8 cellular contexts compared by ENCODE assay signal in genomic region chr20:64055893-64056638, GRCh38. TPM values are rescaled to one million over a fixed set of nuclear protein-coding genes. Genes with fewer than 3 reads are reported as not detected.
DNase-seq lines count a peak whose midpoint lies in the region; ATAC-seq and TF ChIP-seq lines count a peak whose summit lies in the region.
"Had no signal": no experiment of that assay in that cellular context is flagged by ENCODE, and none has a peak within 500 bp of the region (broad histone marks: within the 10 kb centered on the region; RNA-seq: fewer than 3 reads in every experiment).

No MANE protein-coding gene starts in this region.

- H3K4me1 ChIP-seq in OCI-LY3 (ENCODE audit: low read length), result peaks cover 43% of the 10 kb centered on the region
- peaks cover 0 to 40% (median 2%) of the 10 kb centered on the region in 4 donors for H3K4me1 ChIP-seq in tibial nerve
- H3K4me1 ChIP-seq: breast epithelium had no signal

- H3K79me2 ChIP-seq in OCI-LY3 (ENCODE audit: low read length), result no peaks in the 10 kb centered on the region

- ATAC-seq in left cardiac atrium, result peak; percentile 10 to 22
- ATAC-seq in effector memory CD8-positive, alpha-beta T cell (replicated peaks), result no peak

- H3K36me3 Mint-ChIP-seq in effector memory CD8-positive, alpha-beta T cell (ENCODE audit: insufficient read depth), result peaks cover 4% of the 10 kb centered on the region
- H3K36me3 Mint-ChIP-seq in glutamatergic neuron (ENCODE audit: unreplicated experiment), result no peaks in the 10 kb centered on the region

- DNase-seq in left cardiac atrium (peak; percentile 85), tibial nerve (ENCODE audit: low spot score in 2 of 2) (no peak), glutamatergic neuron (no peak)
- no peak for DNase-seq in effector memory CD8-positive, alpha-beta T cell
- DNase-seq: activated CD4-positive, alpha-beta T cell treated with anti-CD3 and anti-CD28 coated beads, Interleukin-2, amount 10 ng/mL, durations not matched to agents 24 days and 14 days; substantia nigra had no signal

- intact Hi-C loops in left cardiac atrium (cut with DNase I), result loop anchor here in 1 of 2 donors (5.0 kb wide), 1 partner anchor 74 kb away; the partner anchor contains the start of gene PRPF6

- H3K4me3 ChIP-seq in OCI-LY3 (ENCODE audit: low read length) (no peak overlapping the region), tibial nerve (no peak overlapping the region)

- no peak overlapping the region for H3K27ac Mint-ChIP-seq in effector memory CD8-positive, alpha-beta T cell
- no peak overlapping the region for H3K27ac Mint-ChIP-seq in glutamatergic neuron (ENCODE audit: unreplicated experiment)

- no peak overlapping the region for H3K4me3 Mint-ChIP-seq in effector memory CD8-positive, alpha-beta T cell
- H3K4me3 Mint-ChIP-seq in glutamatergic neuron (ENCODE audit: unreplicated experiment), result no peak overlapping the region

- TF ChIP-seq EP300 in tibial nerve (IDR thresholded peaks at IDR 0.05), result peak in 1 of 2 donors; percentile 25

- H3K4me1 Mint-ChIP-seq in effector memory CD8-positive, alpha-beta T cell (ENCODE audit: low read depth in 2 of 2), result peaks cover 10 to 18% of the 10 kb centered on the region in 2 donors
- peaks cover 6% of the 10 kb centered on the region for H3K4me1 Mint-ChIP-seq in glutamatergic neuron (ENCODE audit: low read depth, unreplicated experiment)

- no peaks in the 10 kb centered on the region for H3K9me3 ChIP-seq in OCI-LY3 (ENCODE audit: insufficient read depth, low read length)
- H3K9me3 ChIP-seq in tibial nerve, result no peaks in the 10 kb centered on the region
- H3K9me3 ChIP-seq: breast epithelium had no signal

- TF ChIP-seq POLR2A in tibial nerve (IDR thresholded peaks at IDR 0.05), result no peak

- no peaks in the 10 kb centered on the region for H3K9me3 Mint-ChIP-seq in effector memory CD8-positive, alpha-beta T cell
- H3K9me3 Mint-ChIP-seq in glutamatergic neuron (ENCODE audit: unreplicated experiment), result peaks cover 2% of the 10 kb centered on the region
- H3K9me3 Mint-ChIP-seq: activated CD4-positive, alpha-beta T cell treated with anti-CD3 and anti-CD28 coated beads, Interleukin-2, amount 10 ng/mL, durations not matched to agents 24 days and 14 days had no signal

- no peaks in the 10 kb centered on the region for H3K36me3 ChIP-seq in OCI-LY3 (replicated peaks; ENCODE audit: low read depth, low read length)
- H3K36me3 ChIP-seq in tibial nerve, result no peaks in the 10 kb centered on the region
- H3K36me3 ChIP-seq: breast epithelium had no signal

- peak overlapping the region; percentile 83; the same call in 1 of the 2 replicates for H3K4me2 ChIP-seq in OCI-LY3 (ENCODE audit: low read length)

- WGBS in tibial nerve, 2 donors, result 38 to 48% methylated on average over 8 to 20 of the region's 22 CpGs

- H3K27me3 ChIP-seq in OCI-LY3 (ENCODE audit: low read depth, low read length) (peaks cover 5% of the 10 kb centered on the region; the same call in 1 of the 2 replicates), tibial nerve (peaks cover 0 to 65% of the 10 kb centered on the region in 2 donors)

- no peaks in the 10 kb centered on the region for H4K20me1 ChIP-seq in OCI-LY3 (ENCODE audit: insufficient read depth, low read length)

- no peak overlapping the region for H2AFZ ChIP-seq in OCI-LY3 (ENCODE audit: low read depth, low read length)

- H3K27ac ChIP-seq in OCI-LY3 (ENCODE audit: low read length) (no peak overlapping the region), tibial nerve (peak overlapping the region in 3 of 4 donors; percentile 4 to 77 (median 71))

- no peak for TF ChIP-seq CTCF in OCI-LY3 (IDR thresholded peaks at IDR 0.05; ENCODE audit: low read depth, low read length)
- peak in 1 of 5 experiments; percentile 12 for TF ChIP-seq CTCF in tibial nerve (IDR thresholded peaks at IDR 0.05)
- no peak for TF ChIP-seq CTCF in glutamatergic neuron (IDR thresholded peaks at IDR 0.05; ENCODE audit: partially characterized antibody, unreplicated experiment)

- H3K9ac ChIP-seq in OCI-LY3 (ENCODE audit: low read length), result no peak overlapping the region; the same call in 1 of the 2 replicates

- H3K27me3 Mint-ChIP-seq in effector memory CD8-positive, alpha-beta T cell, result peaks cover 22 to 40% of the 10 kb centered on the region in 2 donors
- H3K27me3 Mint-ChIP-seq in glutamatergic neuron (ENCODE audit: unreplicated experiment), result peaks cover 18% of the 10 kb centered on the region

RNA-seq across cellular contexts. Expression of gene SOX18, which starts 6.6 kb away (rescaled TPM):
- total RNA-seq in left cardiac atrium (10 to 100 TPM; 39.4 to 83.4 TPM), tibial nerve (10 to 100 TPM in 3 of 4 donors, 1 to 10 TPM in 1; 4.6 to 44.6 (median 21.4) TPM), glutamatergic neuron (ENCODE audit: unreplicated experiment) (0.66 TPM)

RNA-seq across cellular contexts. Expression of gene TCEA2, which starts 6.9 kb away (rescaled TPM):
- total RNA-seq in left cardiac atrium, result 10 to 100 TPM; 44.7 to 46.4 TPM
- 10 to 100 TPM; 45.6 to 62.9 (median 59.2) TPM for total RNA-seq in tibial nerve
- total RNA-seq in glutamatergic neuron (ENCODE audit: unreplicated experiment), result 102 TPM

RNA-seq across cellular contexts. Expression of gene C20orf204, which starts 20.1 kb away (rescaled TPM):
- total RNA-seq in left cardiac atrium (1 to 10 TPM in 1 of 2 donors, under 1 TPM in 1; 0.29 to 1.0 TPM), tibial nerve (10 to 100 TPM in 1 of 4 donors, 1 to 10 TPM in 3; 1.7 to 14.4 (median 4.1) TPM), glutamatergic neuron (ENCODE audit: unreplicated experiment) (3.9 TPM)

RNA-seq across cellular contexts. Expression of gene RGS19, which starts 23.3 kb away (rescaled TPM):
- total RNA-seq in left cardiac atrium (1 to 10 TPM; 9.7 to 10.0 TPM), tibial nerve (10 to 100 TPM; 12.9 to 35.7 (median 20.1) TPM), glutamatergic neuron (ENCODE audit: unreplicated experiment) (4.4 TPM)

RNA-seq across cellular contexts. Expression of gene OPRL1, which starts 23.8 kb away (rescaled TPM):
- total RNA-seq in left cardiac atrium (under 1 TPM; 0.71 to 0.97 TPM), tibial nerve (1 to 10 TPM in 1 of 4 donors, under 1 TPM in 3; 0.21 to 1.5 (median 0.71) TPM), glutamatergic neuron (ENCODE audit: unreplicated experiment) (2.9 TPM)
